8 cellular contexts compared by ENCODE assay signal in genomic region chr4:75724867-75725724, GRCh38. TPM values are rescaled to one million over a fixed set of nuclear protein-coding genes. Genes with fewer than 3 reads are reported as not detected.
A peak's percentile ranks its signal among the peaks of the same experiment; 100 is the strongest.
DNase-seq lines count a peak whose midpoint lies in the region; ATAC-seq and TF ChIP-seq lines count a peak whose summit lies in the region.

No MANE protein-coding gene starts in this region.

- no peaks in the 10 kb centered on the region for H3K27me3 Mint-ChIP-seq in Calu3 (ENCODE audit: unreplicated experiment)
- no peaks in the 10 kb centered on the region for H3K27me3 Mint-ChIP-seq in activated naive CD8-positive, alpha-beta T cell treated with anti-CD3 and anti-CD28 coated beads for 36 hours

- DNase-seq in Calu3 (peak; percentile 45), HT-29 (ENCODE audit: low spot score) (peak; percentile 72), RWPE2 (ENCODE audit: low spot score) (peak; percentile 62), Right ventricle myocardium superior (peak; percentile 85), ovary (peak; percentile 74 to 85 (median 77)), tibial artery (peak; percentile 74 to 87)
- peak; percentile 72 for DNase-seq in activated naive CD8-positive, alpha-beta T cell treated with anti-CD3 and anti-CD28 coated beads for 36 hours

- H3K36me3 Mint-ChIP-seq in Calu3 (ENCODE audit: insufficient read depth, unreplicated experiment) = peaks cover 31% of the 10 kb centered on the region
- H3K36me3 Mint-ChIP-seq in activated naive CD8-positive, alpha-beta T cell treated with anti-CD3 and anti-CD28 coated beads for 36 hours = peaks cover 11% of the 10 kb centered on the region

- TF ChIP-seq EP300 in ovary (IDR thresholded peaks at IDR 0.05) = no peak

- TF ChIP-seq CTCF in Calu3 (IDR thresholded peaks at IDR 0.05; ENCODE audit: unreplicated experiment) = no peak
- TF ChIP-seq CTCF in RWPE2 (IDR thresholded peaks at IDR 0.05; ENCODE audit: poor library complexity, severe bottlenecking) = no peak
- TF ChIP-seq CTCF in ovary (IDR thresholded peaks at IDR 0.05) = no peak
- no peak for TF ChIP-seq CTCF in tibial artery (IDR thresholded peaks at IDR 0.05)

- intact Hi-C loops in Calu3 (cut with micrococcal nuclease; ENCODE audit: unreplicated experiment) (loop anchor here (5.0 kb wide), 2 partner anchors 53 to 73 kb away; partner anchors contain the start of gene G3BP2), Right ventricle myocardium superior (cut with DNase I) (loop anchor here (2.0 kb wide), 1 partner anchor 52 kb away; the partner anchor contains the start of gene G3BP2), ovary (cut with DNase I) (loop anchor here (1.0 to 10.0 kb wide), 4 partner anchors 48 to 52 kb away; partner anchors contain the start of gene G3BP2 (in 3 of the 4)), tibial artery (cut with DNase I; ENCODE audit: low total_unique reads) (loop anchor here (1.0 kb wide), 1 partner anchor 52 kb away; the partner anchor contains the start of gene G3BP2)

- H3K4me3 Mint-ChIP-seq in Calu3 (ENCODE audit: low read depth, unreplicated experiment) = peak overlapping the region; percentile 91
- peak overlapping the region; percentile 99 for H3K4me3 Mint-ChIP-seq in activated naive CD8-positive, alpha-beta T cell treated with anti-CD3 and anti-CD28 coated beads for 36 hours

- no peaks in the 10 kb centered on the region for H3K27me3 ChIP-seq in RWPE2 (ENCODE audit: insufficient read depth, poor library complexity, severe bottlenecking)
- H3K27me3 ChIP-seq in ovary = no peaks in the 10 kb centered on the region
- no peaks in the 10 kb centered on the region for H3K27me3 ChIP-seq in tibial artery

- no peak for TF ChIP-seq POLR2A in ovary (IDR thresholded peaks at IDR 0.05)

- CTCF ChIA-PET in Calu3 (lab: Charles Lee) = interaction anchor here (0.7 to 1.6 kb wide), 8 partner anchors 10 to 851 kb away, joined by 3 to 5 read pairs (median 4); partner anchors contain the start of gene G3BP2

- H3K4me1 ChIP-seq in RWPE2 (ENCODE audit: insufficient read depth, poor library complexity, severe bottlenecking) (peaks cover 25% of the 10 kb centered on the region), ovary (ENCODE audit: insufficient read depth) (peaks cover 9% of the 10 kb centered on the region), tibial artery (peaks cover 5 to 58% (median 32%) of the 10 kb centered on the region in 4 donors)

- no peaks in the 10 kb centered on the region for H3K36me3 ChIP-seq in RWPE2 (ENCODE audit: low read depth)
- H3K36me3 ChIP-seq in ovary = no peaks in the 10 kb centered on the region
- H3K36me3 ChIP-seq in tibial artery = no peaks in the 10 kb centered on the region

- H3K27ac Mint-ChIP-seq in Calu3 (ENCODE audit: unreplicated experiment) = peak overlapping the region; percentile 96
- peak overlapping the region; percentile 99 for H3K27ac Mint-ChIP-seq in activated naive CD8-positive, alpha-beta T cell treated with anti-CD3 and anti-CD28 coated beads for 36 hours

- H3K9me3 Mint-ChIP-seq in Calu3 (ENCODE audit: low read depth, unreplicated experiment) = no peaks in the 10 kb centered on the region
- H3K9me3 Mint-ChIP-seq in activated naive CD8-positive, alpha-beta T cell treated with anti-CD3 and anti-CD28 coated beads for 36 hours = no peaks in the 10 kb centered on the region

- peaks cover 29% of the 10 kb centered on the region for H3K4me1 Mint-ChIP-seq in Calu3 (ENCODE audit: low read depth, unreplicated experiment)
- H3K4me1 Mint-ChIP-seq in activated naive CD8-positive, alpha-beta T cell treated with anti-CD3 and anti-CD28 coated beads for 36 hours = peaks cover 50% of the 10 kb centered on the region

- ATAC-seq in GM21381 (IDR thresholded peaks at IDR 0.05; ENCODE audit: unreplicated experiment) = peak; percentile 57
- peak; percentile 64 for ATAC-seq in RWPE2 (ENCODE audit: low read depth)
- ATAC-seq in Right ventricle myocardium superior (ENCODE audit: poor library complexity) = peak; percentile 73

- H3K9me3 ChIP-seq in RWPE2 (ENCODE audit: severe bottlenecking) (no peaks in the 10 kb centered on the region), ovary (no peaks in the 10 kb centered on the region), tibial artery (no peaks in the 10 kb centered on the region)

- 0 to 1% (median 0%) methylated on average over 50 of the region's 50 CpGs for WGBS in ovary, 3 donors

- BruUV-seq in Calu3 (replicated peaks; lab: Mats Ljungman, UMichigan) = TSS peak; percentile 52

- H3K4me3 ChIP-seq in RWPE2 (ENCODE audit: severe bottlenecking) (peak overlapping the region; percentile 95), ovary (peak overlapping the region; percentile 77), tibial artery (peak overlapping the region; percentile 71 to 93)

- H3K27ac ChIP-seq in RWPE2 (ENCODE audit: poor library complexity, severe bottlenecking) = peak overlapping the region; percentile 73
- peak overlapping the region; percentile 94 to 97 for H3K27ac ChIP-seq in ovary
- peak overlapping the region; percentile 94 to 98 for H3K27ac ChIP-seq in tibial artery

RNA-seq across cellular contexts. Expression of gene USO1, which starts 0.7 kb away (rescaled TPM):
- total RNA-seq in Calu3 (2022) = 45.2 and 45.4 TPM in 2 replicates
- 23.4 and 24.5 TPM in 2 replicates for total RNA-seq in HT-29 (2014; rRNA removed; shearing (Covaris generic))
- 10 to 100 TPM; 43.7 to 45.7 TPM for total RNA-seq in activated naive CD8-positive, alpha-beta T cell treated with anti-CD3 and anti-CD28 coated beads for 36 hours
- total RNA-seq in Right ventricle myocardium superior = 87.7 TPM
- 10 to 100 TPM; 52.2 to 91.3 (median 74.3) TPM for total RNA-seq in ovary
- polyA plus RNA-seq in ovary = 10 to 100 TPM; 50.7 to 56.2 TPM

RNA-seq across cellular contexts. Expression of gene G3BP2, which starts 51.9 kb away (rescaled TPM):
- total RNA-seq in Calu3 (2022) (122 and 128 TPM in 2 replicates), Right ventricle myocardium superior (69.2 TPM), ovary (10 to 100 TPM; 56.0 to 96.5 (median 83.1) TPM)
- total RNA-seq in HT-29 (2014; rRNA removed; shearing (Covaris generic)) = 54.0 and 59.4 TPM in 2 replicates
- 100 to 1,000 TPM; 249 to 251 TPM for total RNA-seq in activated naive CD8-positive, alpha-beta T cell treated with anti-CD3 and anti-CD28 coated beads for 36 hours
- polyA plus RNA-seq in ovary = 100 to 1,000 TPM in 1 of 2 donors, 10 to 100 TPM in 1; 31.4 to 122 TPM

Comparison
In these comparisons a context has a peak if more than half of its experiments do, and no peak if none do; other contexts are left out.
1. Peak in every context shown above with its lines: DNase-seq, ATAC-seq, H3K4me3 ChIP-seq and H3K27ac ChIP-seq.